Comparison of ENCODE assay signal across 1 cellular context in the genomic region with DNA sequence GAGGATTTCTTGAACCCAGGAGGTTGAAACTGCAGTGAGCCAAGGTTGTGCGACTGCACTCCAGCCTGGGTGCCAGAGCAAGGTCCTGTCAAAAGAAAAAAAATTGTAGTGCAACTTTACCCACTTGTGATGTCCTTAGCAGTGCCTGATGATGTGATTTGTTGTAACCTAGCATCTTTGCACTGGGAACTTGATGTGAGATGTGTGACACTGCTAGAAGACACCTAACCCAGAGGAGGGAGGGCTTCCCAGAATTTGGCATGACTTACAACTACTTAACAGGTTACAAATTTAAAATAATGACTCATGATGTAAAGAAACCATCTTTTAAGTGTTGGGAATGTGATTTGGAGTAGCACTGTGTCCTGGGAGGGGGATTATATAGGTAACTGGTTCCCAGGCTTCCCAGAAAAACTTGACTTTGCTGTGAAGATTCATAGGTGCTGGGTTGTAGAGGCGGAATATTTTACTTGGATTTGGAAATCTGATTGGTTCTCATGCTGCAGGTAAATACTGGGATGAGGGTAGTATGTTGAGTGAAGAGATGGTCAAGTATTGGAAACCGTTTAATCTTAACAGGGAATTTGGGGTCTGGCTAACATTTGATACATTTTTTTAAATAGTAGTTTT.
TF ChIP-seq lines count a peak whose summit lies in the region.

No MANE protein-coding gene starts in this region.

TF ChIP-seq in HCT116, 20 proteins besides CTCF, POLR2A, EP300 and RAD21:
- no peak for TF ChIP-seq MAX (IDR thresholded peaks at IDR 0.05)
- TF ChIP-seq POLR2AphosphoS5 (IDR thresholded peaks at IDR 0.05; ENCODE audit: low read depth, low read length), result 0 out of 2 replicates have a peak, but pooled peaks have one; percentile 27
- no peak for TF ChIP-seq EZH2 (IDR thresholded peaks at IDR 0.05)
